ENCODE assay signal across 1 cellular context in genomic region chr6:43614396-43614730, GRCh38.
TF ChIP-seq lines count a peak whose summit lies in the region.

No MANE protein-coding gene starts in this region.

TF ChIP-seq in K562, 482 proteins besides CTCF, POLR2A, EP300 and RAD21:
- TF ChIP-seq POLR2G (IDR thresholded peaks at IDR 0.05; ENCODE audit: low read depth, low read length): peak; percentile 23; the same call in 1 of the 2 replicates
- TF ChIP-seq SAP30 (IDR thresholded peaks at IDR 0.05; ENCODE audit: borderline replicate concordance, insufficient read depth, low read depth, low read length, poor library complexity, severe bottlenecking): no peak
